10 cellular contexts compared by ENCODE assay signal in genomic region chr17:58865301-58865700, GRCh38.
"Had no signal": no experiment of that assay in that cellular context is flagged by ENCODE, and none has a peak within 500 bp of the region (broad histone marks: within the 10 kb centered on the region; RNA-seq: fewer than 3 reads in every experiment).

No MANE protein-coding gene starts in this region.

- H3K4me2 ChIP-seq: KMS-11 had no signal

- H3K36me3 ChIP-seq: HAP-1 had no signal

- FAIRE-seq: H54, HTR-8/SVneo had no signal

- DNase-seq: GM23248, GOT3, HFFc6, IMR-90, KBM-7 had no signal

- H3K4me3 ChIP-seq: GM23248, HAP-1 had no signal

- H2AFZ ChIP-seq: GM23248 had no signal

- H3K9me3 Mint-ChIP-seq: HFFc6 had no signal

- H3K9ac ChIP-seq: GM23248, KMS-11 had no signal

- H3K4me3 Mint-ChIP-seq: HFFc6 had no signal

- H3K27ac ChIP-seq: GM23248, KMS-11 had no signal

- H3K9me3 ChIP-seq: HAP-1 had no signal

- H3K27ac Mint-ChIP-seq: HFFc6 had no signal

- ATAC-seq: HCT116 had no signal
